ENCODE assay signal across 13 cellular contexts in the genomic region with DNA sequence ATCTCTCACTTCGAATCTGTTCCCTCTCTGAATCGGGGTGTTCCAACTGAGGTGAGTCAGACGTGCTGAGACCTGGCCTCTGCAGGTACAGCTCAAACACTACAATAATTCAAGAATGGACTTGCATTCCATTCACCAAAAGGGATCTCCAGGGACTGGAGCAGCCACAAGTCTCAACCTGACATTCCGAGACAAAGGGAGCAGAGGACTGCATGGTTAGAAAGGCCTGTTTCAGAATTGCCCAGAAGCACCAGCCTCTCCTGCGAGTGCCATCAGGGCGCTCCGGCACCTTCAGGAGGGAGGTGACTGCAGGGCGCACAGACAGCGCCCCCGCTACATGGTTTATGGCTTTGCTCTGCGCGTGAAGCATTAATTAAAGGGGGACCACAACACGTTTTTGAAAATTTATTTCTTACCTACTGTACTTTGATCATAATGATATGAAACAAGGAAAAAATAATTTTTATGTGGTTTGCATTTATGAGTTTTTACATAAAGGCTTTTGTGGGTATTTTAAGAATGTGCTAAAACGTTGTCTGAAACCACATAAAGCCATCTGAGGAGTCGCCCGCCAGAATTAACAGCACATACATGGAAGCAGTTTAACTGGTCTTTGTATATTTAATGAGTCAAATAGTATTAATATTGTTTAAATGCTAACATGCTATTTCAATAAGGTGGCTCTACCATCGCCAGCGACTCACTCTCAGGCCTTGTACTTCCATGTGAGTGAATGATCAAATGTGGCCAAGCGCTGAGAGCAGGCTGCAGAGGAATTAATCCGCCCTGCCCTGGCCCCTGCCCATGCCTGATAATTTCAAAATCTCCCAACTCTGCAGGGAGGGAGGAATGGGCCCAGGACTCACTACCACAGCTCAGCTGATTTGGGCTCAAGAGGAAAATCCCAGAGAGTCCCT.
DNase-seq lines count a peak whose midpoint lies in the region; ATAC-seq and TF ChIP-seq lines count a peak whose summit lies in the region.
"Had no signal": no experiment of that assay in that cellular context is flagged by ENCODE, and none has a peak within 500 bp of the region (broad histone marks: within the 10 kb centered on the region; RNA-seq: fewer than 3 reads in every experiment).

No MANE protein-coding gene starts in this region.

- H3K9me3 Mint-ChIP-seq in activated naive CD8-positive, alpha-beta T cell treated with anti-CD3 and anti-CD28 coated beads, Interleukin-2, amount 50 U/mL, for 24 hours: no peaks in the 10 kb centered on the region

- peaks cover 80% of the 10 kb centered on the region for H4K20me1 ChIP-seq in BLaER1

- POLR2A ChIA-PET in HEK293 (lab: Yijun Ruan, JAX): no interaction called here

- peaks cover 15% of the 10 kb centered on the region for H3K36me3 Mint-ChIP-seq in activated naive CD8-positive, alpha-beta T cell treated with anti-CD3 and anti-CD28 coated beads, Interleukin-2, amount 50 U/mL, for 24 hours (ENCODE audit: low read depth)

- no peaks in the 10 kb centered on the region for H3K27me3 Mint-ChIP-seq in activated naive CD8-positive, alpha-beta T cell treated with anti-CD3 and anti-CD28 coated beads, Interleukin-2, amount 50 U/mL, for 24 hours

- no peak for ATAC-seq in activated naive CD8-positive, alpha-beta T cell treated with anti-CD3 and anti-CD28 coated beads, Interleukin-2, amount 50 U/mL, for 24 hours
- no peak for ATAC-seq in GM18870 (IDR thresholded peaks at IDR 0.05; ENCODE audit: unreplicated experiment)
- ATAC-seq: right lobe of liver had no signal

- no peak overlapping the region for H3K9ac ChIP-seq in BLaER1
- H3K9ac ChIP-seq: KMS-11 had no signal

- H3K27me3 ChIP-seq in BLaER1: no peaks in the 10 kb centered on the region
- H3K27me3 ChIP-seq: cardiac muscle cell, right lobe of liver had no signal

- H3K27ac Mint-ChIP-seq in activated naive CD8-positive, alpha-beta T cell treated with anti-CD3 and anti-CD28 coated beads, Interleukin-2, amount 50 U/mL, for 24 hours: peak overlapping the region; percentile 34

- TF ChIP-seq CTCF in HEK293 (tag by site-specific recombination; IDR thresholded peaks at IDR 0.05): no peak

- H3K4me3 ChIP-seq in BLaER1 (no peak overlapping the region), HEK293 (ENCODE audit: low read depth, low read length) (no peak overlapping the region)
- H3K4me3 ChIP-seq: cardiac muscle cell, right lobe of liver had no signal

- no peak overlapping the region for H3K27ac ChIP-seq in BLaER1
- no peak overlapping the region for H3K27ac ChIP-seq in HEK293 (ENCODE audit: extremely low read depth, low read depth, low read length)
- H3K27ac ChIP-seq: cardiac muscle cell, KMS-11, right lobe of liver had no signal

- H3K4me1 ChIP-seq in BLaER1 (peaks cover 39% of the 10 kb centered on the region), HEK293 (ENCODE audit: control insufficient read depth, insufficient read depth, low read length) (no peaks in the 10 kb centered on the region)

- DNase-seq in activated naive CD8-positive, alpha-beta T cell treated with anti-CD3 and anti-CD28 coated beads, Interleukin-2, amount 50 U/mL, for 24 hours: no peak
- DNase-seq in left kidney (ENCODE audit: low read depth, low spot score): peak; percentile 54
- no peak for DNase-seq in AML-193 (lab: John Stamatoyannopoulos, UW)
- DNase-seq in cerebellar cortex (ENCODE audit: low spot score): no peak
- no peak for DNase-seq in ecto neural progenitor cell (ENCODE audit: low spot score)
- DNase-seq: Calu3, NCI-H226, right lobe of liver had no signal

- H3K36me3 ChIP-seq in BLaER1: peaks cover 45% of the 10 kb centered on the region
- H3K36me3 ChIP-seq in HEK293 (ENCODE audit: control insufficient read depth in 2 of 2, insufficient read depth in 1 of 2, low read length in 2 of 2): peaks cover 4 to 27% of the 10 kb centered on the region in 2 experiments; a peak in 2 of 3 replicates

- no peak overlapping the region for H3K4me3 Mint-ChIP-seq in activated naive CD8-positive, alpha-beta T cell treated with anti-CD3 and anti-CD28 coated beads, Interleukin-2, amount 50 U/mL, for 24 hours

- CTCF ChIA-PET in HEK293 (lab: Yijun Ruan, JAX): interaction anchor here (0.6 to 1.9 kb wide), 4 partner anchors 19 to 552 kb away, joined by 3 to 4 read pairs (median 3); no protein-coding TSS in a partner anchor

- peak overlapping the region; percentile 71 for H3K4me2 ChIP-seq in BLaER1
- H3K4me2 ChIP-seq: KMS-11 had no signal

- H3K9me3 ChIP-seq in BLaER1: no peaks in the 10 kb centered on the region
- H3K9me3 ChIP-seq in HEK293 (ENCODE audit: control insufficient read depth, insufficient read depth, low read depth, low read length): no peaks in the 10 kb centered on the region
- H3K9me3 ChIP-seq: right lobe of liver had no signal

- H3K4me1 Mint-ChIP-seq in activated naive CD8-positive, alpha-beta T cell treated with anti-CD3 and anti-CD28 coated beads, Interleukin-2, amount 50 U/mL, for 24 hours: peaks cover 35% of the 10 kb centered on the region

TF ChIP-seq in HEK293, 187 proteins besides CTCF, POLR2A, EP300 and RAD21:
- TF ChIP-seq ZNF600 (tag by site-specific recombination; IDR thresholded peaks at IDR 0.05) (0 out of 2 replicates have a peak, but pooled peaks have one; percentile 49), ZNF677 (tag by site-specific recombination; IDR thresholded peaks at IDR 0.05) (no peak), ZNF133 (tag by site-specific recombination; IDR thresholded peaks at IDR 0.05) (no peak)
